In the genomic region with DNA sequence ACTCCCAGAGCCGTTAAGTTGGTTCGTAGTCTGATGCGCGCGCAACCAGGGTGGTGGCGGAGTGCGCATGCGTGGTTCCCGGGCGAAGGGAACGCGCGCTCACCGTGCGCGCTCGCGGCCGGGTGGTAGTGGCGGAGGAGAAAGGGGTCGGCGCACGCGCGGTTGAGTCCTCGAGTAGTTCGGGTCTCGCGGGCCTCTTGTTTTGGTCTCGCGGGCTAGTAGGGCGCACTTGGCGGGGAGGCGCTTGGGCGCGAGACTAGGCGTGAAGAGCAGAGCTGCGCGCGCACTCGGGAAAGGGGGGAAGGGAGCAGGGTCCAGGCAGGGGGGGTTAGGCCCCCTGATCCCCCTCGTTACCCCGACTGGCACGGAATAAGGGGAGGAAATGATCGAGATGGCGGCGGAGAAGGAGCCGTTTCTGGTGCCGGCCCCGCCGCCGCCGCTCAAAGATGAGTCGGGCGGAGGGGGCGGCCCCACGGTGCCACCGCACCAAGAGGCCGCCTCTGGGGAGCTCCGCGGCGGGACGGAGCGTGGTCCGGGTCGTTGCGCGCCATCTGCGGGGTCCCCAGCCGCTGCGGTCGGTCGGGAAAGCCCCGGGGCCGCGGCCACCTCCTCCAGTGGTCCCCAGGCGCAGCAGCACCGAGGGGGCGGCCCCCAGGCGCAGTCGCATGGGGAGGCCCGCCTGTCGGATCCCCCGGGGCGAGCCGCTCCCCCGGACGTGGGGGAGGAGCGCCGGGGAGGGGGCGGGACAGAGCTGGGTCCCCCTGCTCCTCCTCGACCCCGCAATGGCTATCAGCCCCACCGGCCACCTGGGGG, we compare ENCODE assay signal across 8 cellular contexts. TPM values are rescaled to one million over a fixed set of nuclear protein-coding genes. Genes with fewer than 3 reads are reported as not detected.
DNase-seq lines count a peak whose midpoint lies in the region; ATAC-seq, FAIRE-seq and TF ChIP-seq lines count a peak whose summit lies in the region.

A gene with protein sequence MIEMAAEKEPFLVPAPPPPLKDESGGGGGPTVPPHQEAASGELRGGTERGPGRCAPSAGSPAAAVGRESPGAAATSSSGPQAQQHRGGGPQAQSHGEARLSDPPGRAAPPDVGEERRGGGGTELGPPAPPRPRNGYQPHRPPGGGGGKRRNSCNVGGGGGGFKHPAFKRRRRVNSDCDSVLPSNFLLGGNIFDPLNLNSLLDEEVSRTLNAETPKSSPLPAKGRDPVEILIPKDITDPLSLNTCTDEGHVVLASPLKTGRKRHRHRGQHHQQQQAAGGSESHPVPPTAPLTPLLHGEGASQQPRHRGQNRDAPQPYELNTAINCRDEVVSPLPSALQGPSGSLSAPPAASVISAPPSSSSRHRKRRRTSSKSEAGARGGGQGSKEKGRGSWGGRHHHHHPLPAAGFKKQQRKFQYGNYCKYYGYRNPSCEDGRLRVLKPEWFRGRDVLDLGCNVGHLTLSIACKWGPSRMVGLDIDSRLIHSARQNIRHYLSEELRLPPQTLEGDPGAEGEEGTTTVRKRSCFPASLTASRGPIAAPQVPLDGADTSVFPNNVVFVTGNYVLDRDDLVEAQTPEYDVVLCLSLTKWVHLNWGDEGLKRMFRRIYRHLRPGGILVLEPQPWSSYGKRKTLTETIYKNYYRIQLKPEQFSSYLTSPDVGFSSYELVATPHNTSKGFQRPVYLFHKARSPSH (plus strand): TSS at position 195 of the 813 bp plus-strand sequence. CDS start 188 bp downstream, at position 383.

- H3K9me3 ChIP-seq in BLaER1 treated with 17β-estradiol and CSF1 and Interleukin-3, amounts not matched to agents 10 nM and 100 nM (replicated peaks in 1 of 11), result peaks cover 0 to 10% (median 0%) of the 10 kb centered on the region in 11 experiments; a peak in 5 of 22 replicates
- H3K9me3 ChIP-seq in HepG2 (ENCODE audit: low read length), result no peaks in the 10 kb centered on the region

- H4K20me1 ChIP-seq in BLaER1 treated with 17β-estradiol and CSF1 and Interleukin-3, amounts not matched to agents 10 nM and 100 nM, result peaks cover 27 to 52% (median 44%) of the 10 kb centered on the region in 11 experiments; a peak in 21 of 22 replicates
- no peaks in the 10 kb centered on the region; the same call in 1 of the 2 replicates for H4K20me1 ChIP-seq in HepG2 (ENCODE audit: insufficient read depth, low read length)

- H3K27me3 ChIP-seq in BLaER1 treated with 17β-estradiol and CSF1 and Interleukin-3, amounts not matched to agents 10 nM and 100 nM, result no peaks in the 10 kb centered on the region
- no peaks in the 10 kb centered on the region; a peak in 1 of 5 replicates for H3K27me3 ChIP-seq in HepG2 (ENCODE audit: control insufficient read depth in 1 of 2, insufficient read depth in 2 of 2, low read length in 2 of 2)

- in situ Hi-C loops in HepG2 (cut with HindIII; ENCODE audit: extremely low pct_ligation_motif_present, low pct_unique_long_range_greater_than_20kb), result no loop called here

- TF ChIP-seq POLR2A in HepG2 (IDR thresholded peaks at IDR 0.05; ENCODE audit: insufficient read depth in 1 of 2, low read depth in 2 of 2, low read length in 2 of 2), result no peak; a peak in 1 of 4 replicates

- POLR2A ChIA-PET in HepG2 (lab: Yijun Ruan, JAX), result interaction anchor here (0.5 to 4.8 kb wide), 36 partner anchors 9 to 1087 kb away, joined by 3 to 199 read pairs (median 7); partner anchors contain the start of genes AGFG2, AP4M1, FBXO24 and LAMTOR4

- H3K4me1 ChIP-seq in BLaER1 treated with 17β-estradiol and CSF1 and Interleukin-3, amounts not matched to agents 10 nM and 100 nM, result peaks cover 42 to 51% (median 49%) of the 10 kb centered on the region in 10 experiments
- H3K4me1 ChIP-seq in HepG2 (ENCODE audit: insufficient read depth, low read length), result peaks cover 52% of the 10 kb centered on the region

- peak; percentile 86 for FAIRE-seq in HepG2 (lab: Jason Lieb, UNC)

- H3K4me3 ChIP-seq in BLaER1 treated with 17β-estradiol and CSF1 and Interleukin-3, amounts not matched to agents 10 nM and 100 nM, result peak within 1 kb of the TSS; percentile 79 to 99 (median 92)
- peak within 1 kb of the TSS; percentile 75 to 87 (median 83) for H3K4me3 ChIP-seq in HepG2 (replicated peaks in 1 of 3; ENCODE audit: insufficient read depth in 1 of 3, low read depth in 2 of 3, low read length in 3 of 3)

- under 1% methylated on average over 47 of the region's 94 CpGs for WGBS in HepG2 (ENCODE audit: low lambda C conversion rate)

- TF ChIP-seq CTCF in HepG2 (CRISPR knock-in tag; IDR thresholded peaks at IDR 0.05), result no peak

- no peak within 1 kb of the TSS for H2AFZ ChIP-seq in HepG2 (ENCODE audit: low read length)

- intact Hi-C loops in HepG2 (cut with micrococcal nuclease; ENCODE audit: unreplicated experiment), result loop anchor here (2.0 kb wide), 1 partner anchor 15 kb away; no protein-coding TSS in a partner anchor

- H3K9ac ChIP-seq in BLaER1 treated with 17β-estradiol and CSF1 and Interleukin-3, amounts not matched to agents 10 nM and 100 nM, result peak within 1 kb of the TSS; percentile 94 to 100 (median 99)
- peak within 1 kb of the TSS; percentile 98 for H3K9ac ChIP-seq in HepG2 (ENCODE audit: insufficient read depth, low read depth, low read length)

- ATAC-seq in GM19395 (IDR thresholded peaks at IDR 0.05; ENCODE audit: unreplicated experiment) (peak; percentile 31), HepG2 (peak; percentile 76)

- peaks cover 24 to 43% (median 42%) of the 10 kb centered on the region in 11 experiments for H3K36me3 ChIP-seq in BLaER1 treated with 17β-estradiol and CSF1 and Interleukin-3, amounts not matched to agents 10 nM and 100 nM
- peaks cover 5 to 30% of the 10 kb centered on the region in 2 experiments for H3K36me3 ChIP-seq in HepG2 (replicated peaks in 1 of 2; ENCODE audit: control insufficient read depth in 1 of 2, insufficient read depth in 2 of 2, low read length in 2 of 2)

- peak; percentile 28; the same call in 1 of the 2 replicates for TF ChIP-seq RAD21 in HepG2 (CRISPR knock-in tag; IDR thresholded peaks at IDR 0.05)

- BruUV-seq in HepG2 (replicated peaks; lab: Mats Ljungman, UMichigan), result no TSS peak

- peaks cover 27% of the 10 kb centered on the region for H3K79me2 ChIP-seq in HepG2 (ENCODE audit: insufficient read depth, low read length)

- peak within 1 kb of the TSS; percentile 82 to 99 (median 97) for H3K4me2 ChIP-seq in BLaER1 treated with 17β-estradiol and CSF1 and Interleukin-3, amounts not matched to agents 10 nM and 100 nM
- H3K4me2 ChIP-seq in HepG2 (ENCODE audit: low read depth, low read length), result peak within 1 kb of the TSS; percentile 94

- DNase-seq in HK-2 (ENCODE audit: unreplicated experiment), result peak; percentile 95
- DNase-seq in NCI-H82 (lab: John Stamatoyannopoulos, UW), result peak; percentile 98
- DNase-seq in activated CD4-positive, alpha-beta T cell treated with anti-CD3 and anti-CD28 coated beads, Interleukin-2, amount 50 U/mL, for 48 hours, result peak; percentile 95
- peak; percentile 97 for DNase-seq in dermis blood vessel endothelial cell
- peak; percentile 96 for DNase-seq in HepG2 (ENCODE audit: low spot score)
- peak; percentile 92 for DNase-seq in stimulated activated CD4-positive, alpha-beta T cell treated with anti-CD3 and anti-CD28 coated beads, Interleukin-2, amount 100 ng/mL, for 4 hours (ENCODE audit: low read depth)

- no peak for TF ChIP-seq EP300 in HepG2 (IDR thresholded peaks at IDR 0.05; ENCODE audit: low read depth in 2 of 2, low read length in 2 of 2)
- 0 out of 2 replicates have a peak, but pooled peaks have one; percentile 16 for TF ChIP-seq EP300 in HepG2 (CRISPR knock-in tag; IDR thresholded peaks at IDR 0.05; ENCODE audit: borderline replicate concordance)

- peak within 1 kb of the TSS; percentile 95 to 100 (median 99) for H3K27ac ChIP-seq in BLaER1 treated with 17β-estradiol and CSF1 and Interleukin-3, amounts not matched to agents 10 nM and 100 nM
- H3K27ac ChIP-seq in HepG2 (ENCODE audit: extremely low read length, insufficient read depth, low read length), result peak within 1 kb of the TSS; percentile 98

- CTCF ChIA-PET in HepG2 (lab: Yijun Ruan, JAX; ENCODE audit: low intra/inter-chr PET ratio, low total read pairs), result no interaction called here

RNA-seq across cellular contexts. Expression of the gene that starts here (rescaled TPM):
- total RNA-seq in dermis blood vessel endothelial cell (54.3 and 56.5 TPM in 2 replicates), HepG2 (2016; rRNA removed; fragmentation: Illumina TruSeq; extraction: Trizol) (22.6 and 26.0 TPM in 2 replicates)
- 3.8 and 3.9 TPM in 2 replicates for total RNA-seq in HepG2 (2016; cell fraction: cytosol; rRNA removed; fragmentation: Illumina TruSeq; extraction: Trizol; ENCODE audit: low read depth)
- 20.2 and 25.7 TPM in 2 replicates for total RNA-seq in HepG2 (2016; cell fraction: insoluble cytoplasmic fraction; rRNA removed; fragmentation: Illumina TruSeq; extraction: Trizol)
- 12.8 and 14.8 TPM in 2 replicates for total RNA-seq in HepG2 (2016; cell fraction: membrane; rRNA removed; fragmentation: Illumina TruSeq; extraction: Trizol)
- 14.9 and 18.9 TPM in 2 replicates for total RNA-seq in HepG2 (2016; cell fraction: nucleus; rRNA removed; fragmentation: Illumina TruSeq; extraction: Trizol)
- 12.3 and 12.7 TPM in 2 replicates for polyA plus RNA-seq in HepG2 (2011; rRNA removed)
- polyA plus RNA-seq in HepG2 (2011; cell fraction: cytosol; rRNA removed), result 9.2 and 10.6 TPM in 2 replicates
- polyA plus RNA-seq in HepG2 (2011; cell fraction: nucleus; rRNA removed), result 18.9 and 27.3 TPM in 2 replicates
- 14.6 and 17.9 TPM in 2 replicates for polyA plus RNA-seq in HepG2 (2012)
- 3.0 and 3.3 TPM in 2 replicates for polyA plus RNA-seq in HepG2 (2016; cell fraction: cytosol; fragmentation: Illumina TruSeq; extraction: Trizol; ENCODE audit: low read depth)
- 20.4 and 25.4 TPM in 2 replicates for polyA plus RNA-seq in HepG2 (2016; cell fraction: insoluble cytoplasmic fraction; fragmentation: Illumina TruSeq; extraction: Trizol; ENCODE audit: low read depth)
- 8.6 and 9.6 TPM in 2 replicates for polyA plus RNA-seq in HepG2 (2016; cell fraction: membrane; fragmentation: Illumina TruSeq; extraction: Trizol; ENCODE audit: low read depth)
- 23.4 and 28.3 TPM in 2 replicates for polyA plus RNA-seq in HepG2 (2016; cell fraction: nucleus; fragmentation: Illumina TruSeq; extraction: Trizol; ENCODE audit: insufficient read depth, low read depth)
- 44.0 and 89.0 TPM in 2 replicates for polyA minus RNA-seq in HepG2 (2011; rRNA and poly(A)+ RNA removed; ENCODE audit: low replicate concordance)
- 8.6 and 10.8 TPM in 2 replicates for polyA minus RNA-seq in HepG2 (2011; cell fraction: cytosol; rRNA and poly(A)+ RNA removed)
- polyA minus RNA-seq in HepG2 (2011; cell fraction: nucleus; rRNA and poly(A)+ RNA removed), result 27.3 and 30.2 TPM in 2 replicates

Comparison
In these comparisons a context has a peak if more than half of its experiments do, and no peak if none do; other contexts are left out.
1. Peak in every context shown above with its lines: DNase-seq, ATAC-seq, H3K4me3 ChIP-seq and H3K27ac ChIP-seq.